ENCODE assay signal across 17 cellular contexts in the genomic region with DNA sequence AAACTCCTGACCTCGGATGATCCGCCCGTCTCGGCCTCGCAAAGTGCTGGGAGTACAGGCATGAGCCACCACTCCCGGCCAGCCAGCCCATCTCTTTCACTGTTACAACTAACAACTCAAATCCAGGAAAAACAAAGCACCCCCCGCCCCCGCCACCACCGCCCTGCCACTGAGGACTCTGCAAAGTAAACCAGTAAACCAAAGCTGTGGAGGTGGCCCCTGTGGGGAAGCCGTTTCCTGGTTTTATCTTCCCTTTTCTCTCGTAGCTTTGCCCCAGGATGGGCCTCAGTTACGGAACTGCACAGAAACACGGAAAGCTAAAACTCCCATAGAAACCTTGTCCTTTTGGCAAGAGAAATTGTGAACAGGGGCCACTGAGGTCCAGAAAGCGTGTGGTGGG.
"Had no signal": no experiment of that assay in that cellular context is flagged by ENCODE, and none has a peak within 500 bp of the region (broad histone marks: within the 10 kb centered on the region; RNA-seq: fewer than 3 reads in every experiment).

No MANE protein-coding gene starts in this region.

- H3K9me3 ChIP-seq: colonic mucosa, testis had no signal

- H3K36me3 ChIP-seq: colonic mucosa, esophagus muscularis mucosa, WERI-Rb-1 had no signal

- H3K4me3 Mint-ChIP-seq: activated CD8-positive, alpha-beta T cell treated with anti-CD3 and anti-CD28 coated beads for 36 hours; activated T-cell treated with anti-CD3 and anti-CD28 coated beads, Interleukin-2, amount 50 U/mL, for 4 hours; mesothelial cell of epicardium; stimulated activated naive CD8-positive, alpha-beta T cell treated with anti-CD3 and anti-CD28 coated beads, Interleukin-15, Interleukin-2, amounts not matched to agents 100 ng/mL and 50 ng/mL, for 24 hours had no signal

- H3K27ac ChIP-seq: colonic mucosa, esophagus muscularis mucosa, testis, WERI-Rb-1 had no signal

- ATAC-seq: activated CD8-positive, alpha-beta T cell treated with anti-CD3 and anti-CD28 coated beads for 36 hours; activated naive CD4-positive, alpha-beta T cell treated with anti-CD3 and anti-CD28 coated beads, Interleukin-2, amount 50 U/mL, for 72 hours; activated T-cell treated with anti-CD3 and anti-CD28 coated beads, Interleukin-2, amount 50 U/mL, for 4 hours; left colon; sciatic nerve had no signal

- H3K27me3 ChIP-seq: testis had no signal

- H3K4me1 ChIP-seq: testis had no signal

- H3K4me3 ChIP-seq: colonic mucosa, esophagus muscularis mucosa, lung, testis had no signal

- H3K27ac Mint-ChIP-seq: activated CD8-positive, alpha-beta T cell treated with anti-CD3 and anti-CD28 coated beads for 36 hours; activated naive CD4-positive, alpha-beta T cell treated with anti-CD3 and anti-CD28 coated beads, Interleukin-2, amount 50 U/mL, for 72 hours; mesothelial cell of epicardium; stimulated activated naive CD8-positive, alpha-beta T cell treated with anti-CD3 and anti-CD28 coated beads, Interleukin-15, Interleukin-2, amounts not matched to agents 100 ng/mL and 50 ng/mL, for 24 hours had no signal

- DNase-seq: activated CD4-positive, alpha-beta T cell treated with anti-CD3 and anti-CD28 coated beads for 4 hours; activated CD8-positive, alpha-beta T cell treated with anti-CD3 and anti-CD28 coated beads for 36 hours; activated effector memory CD4-positive, alpha-beta T cell treated with Interleukin-2 at 50 U/mL for 16 hours; activated T-cell treated with anti-CD3 and anti-CD28 coated beads, Interleukin-2, amount 50 U/mL, for 4 hours; amniotic stem cell; central memory CD4-positive, alpha-beta T cell; colonic mucosa; left colon; T-helper 1 cell; testis; WERI-Rb-1 had no signal
